ENCODE assay signal across 11 cellular contexts in genomic region chr12:98332626-98333025, GRCh38.
DNase-seq lines count a peak whose midpoint lies in the region; ATAC-seq and TF ChIP-seq lines count a peak whose summit lies in the region.
"Had no signal": no experiment of that assay in that cellular context is flagged by ENCODE, and none has a peak within 500 bp of the region (broad histone marks: within the 10 kb centered on the region; RNA-seq: fewer than 3 reads in every experiment).

No MANE protein-coding gene starts in this region.

- no peaks in the 10 kb centered on the region for H4K20me1 ChIP-seq in osteoblast (ENCODE audit: insufficient read depth, low read length)

- no peaks in the 10 kb centered on the region for H3K36me3 ChIP-seq in osteoblast (ENCODE audit: insufficient read depth, low read length)
- H3K36me3 ChIP-seq: right atrium auricular region, transverse colon had no signal

- ATAC-seq in HG02623 (IDR thresholded peaks at IDR 0.05; ENCODE audit: unreplicated experiment): peak; percentile 80
- peak; percentile 79 for ATAC-seq in HG03571 (IDR thresholded peaks at IDR 0.05; ENCODE audit: unreplicated experiment)
- ATAC-seq: GM23338 had no signal

- no peaks in the 10 kb centered on the region for H3K27me3 ChIP-seq in osteoblast (ENCODE audit: insufficient read depth, low read length)
- H3K27me3 ChIP-seq: right atrium auricular region, transverse colon had no signal

- no peaks in the 10 kb centered on the region for H3K79me2 ChIP-seq in osteoblast (ENCODE audit: insufficient read depth, low read length)

- no peaks in the 10 kb centered on the region for H3K4me1 ChIP-seq in osteoblast (ENCODE audit: insufficient read depth, low read length)
- H3K4me1 ChIP-seq: right atrium auricular region, transverse colon had no signal

- H3K4me3 ChIP-seq in osteoblast (ENCODE audit: insufficient read depth, low read length): no peak overlapping the region
- H3K4me3 ChIP-seq: GM23338, right atrium auricular region, transverse colon had no signal

- H3K27ac ChIP-seq in osteoblast (ENCODE audit: low read depth, low read length): no peak overlapping the region
- H3K27ac ChIP-seq: right atrium auricular region, transverse colon had no signal

- H3K9me3 ChIP-seq in osteoblast (ENCODE audit: low read depth, low read length): no peaks in the 10 kb centered on the region
- H3K9me3 ChIP-seq: right atrium auricular region, transverse colon had no signal

- H3K4me2 ChIP-seq in osteoblast (ENCODE audit: insufficient read depth, low read length): no peak overlapping the region
- H3K4me2 ChIP-seq: GM23338 had no signal

- no peak overlapping the region for H2AFZ ChIP-seq in osteoblast (ENCODE audit: low read length)
- H2AFZ ChIP-seq: GM23338 had no signal

- DNase-seq in SIG-M5 treated with dmso at 0.1 percent for 504 hours (lab: John Stamatoyannopoulos, UW; ENCODE audit: unreplicated experiment): peak; percentile 5
- DNase-seq in SIG-M5 (lab: John Stamatoyannopoulos, UW): no peak
- DNase-seq in osteoblast (ENCODE audit: insufficient read length, low spot score, missing footprints): peak; percentile 19
- DNase-seq in NCI-H2196 treated with DMSO at 0.1 percent for 48 hours (lab: John Stamatoyannopoulos, UW; ENCODE audit: unreplicated experiment): no peak
- no peak for DNase-seq in 8988T
- DNase-seq in NCI-H526 treated with DMSO at 0.1 percent for 48 hours (lab: John Stamatoyannopoulos, UW): no peak
- DNase-seq: transverse colon had no signal

- TF ChIP-seq CTCF in osteoblast (IDR thresholded peaks at IDR 0.05; ENCODE audit: extremely low read depth, low read depth, low read length): no peak

Comparison
In these comparisons a context has a peak if more than half of its experiments do, and no peak if none do; other contexts are left out.
1. DNase-seq: peak in SIG-M5 treated with dmso at 0.1 percent for 504 hours (single experiment) and osteoblast (single experiment); none in SIG-M5 (single experiment), NCI-H2196 treated with DMSO at 0.1 percent for 48 hours (single experiment), 8988T (single experiment) and NCI-H526 treated with DMSO at 0.1 percent for 48 hours (single experiment).